Comparison of ENCODE assay signal across 25 cellular contexts in genomic region chr9:37383393-37383792, GRCh38.
"Had no signal": no experiment of that assay in that cellular context is flagged by ENCODE, and none has a peak within 500 bp of the region (broad histone marks: within the 10 kb centered on the region; RNA-seq: fewer than 3 reads in every experiment).

No MANE protein-coding gene starts in this region.

- H3K4me1 ChIP-seq: foreskin keratinocyte, lower lobe of right lung, tibial nerve, uterus had no signal

- H3K27ac Mint-ChIP-seq: activated CD4-positive, alpha-beta T cell treated with anti-CD3 and anti-CD28 coated beads, Interleukin-2, amount 10 ng/mL, durations not matched to agents 7 days and 5 days; activated CD8-positive, alpha-beta T cell treated with anti-CD3 and anti-CD28 coated beads, Interleukin-2, amount 10 ng/mL, durations not matched to agents 7 days and 5 days; activated naive CD4-positive, alpha-beta T cell treated with anti-CD3 and anti-CD28 coated beads, Interleukin-2, amount 10 ng/mL, durations not matched to agents 7 days and 5 days; nephron had no signal

- DNase-seq: activated CD4-positive, alpha-beta T cell treated with anti-CD3 and anti-CD28 coated beads, Interleukin-2, amount 10 ng/mL, durations not matched to agents 7 days and 5 days; activated CD8-positive, alpha-beta T cell treated with anti-CD3 and anti-CD28 coated beads, Interleukin-2, amount 10 ng/mL, durations not matched to agents 7 days and 5 days; activated effector memory CD4-positive, alpha-beta T cell treated with Interleukin-2 at 50 U/mL for 16 hours; activated naive CD4-positive, alpha-beta T cell treated with anti-CD3 and anti-CD28 coated beads, Interleukin-2, amount 10 ng/mL, durations not matched to agents 7 days and 5 days; activated naive CD8-positive, alpha-beta T cell treated with anti-CD3 and anti-CD28 coated beads, Interleukin-2, amount 50 U/mL, for 24 hours; activated T-cell treated with anti-CD3 and anti-CD28 coated beads, Interleukin-2, amount 50 U/mL, for 48 hours; aorta; brain microvascular endothelial cell; central memory CD4-positive, alpha-beta T cell; foreskin keratinocyte; hippocampal formation; islet precursor cell; left colon; lower lobe of right lung; retina; stimulated activated CD4-positive, alpha-beta T cell treated with anti-CD3 and anti-CD28 coated beads, Interleukin-1b, Interleukin-23, amount 100 ng/mL, for 48 hours; stimulated activated CD8-positive, alpha-beta memory T cell treated with anti-CD3 and anti-CD28 coated beads, Interleukin-4, amount 100 ng/mL, for 48 hours; stimulated activated naive CD8-positive, alpha-beta T cell treated with anti-CD3 and anti-CD28 coated beads, Interleukin-15, Interleukin-2, amounts not matched to agents 100 U/mL and 50 U/mL, for 24 hours; substantia nigra; T1000; uterus had no signal

- H3K36me3 Mint-ChIP-seq: activated naive CD4-positive, alpha-beta T cell treated with anti-CD3 and anti-CD28 coated beads, Interleukin-2, amount 10 ng/mL, durations not matched to agents 7 days and 5 days had no signal

- H3K4me3 ChIP-seq: coronary artery, lower lobe of right lung, tibial nerve, uterus had no signal

- H3K36me3 ChIP-seq: brain microvascular endothelial cell, lower lobe of right lung, uterus had no signal

- H3K27ac ChIP-seq: brain microvascular endothelial cell, coronary artery, foreskin keratinocyte, lower lobe of right lung, tibial nerve, uterus had no signal

- H3K27me3 ChIP-seq: brain microvascular endothelial cell, foreskin keratinocyte, tibial nerve, uterus had no signal

- ATAC-seq: activated CD4-positive, CD25-positive, alpha-beta regulatory T cell treated with anti-CD3 and anti-CD28 coated beads, Interleukin-2, amount 50 U/mL, for 24 hours; activated CD8-positive, alpha-beta T cell treated with anti-CD3 and anti-CD28 coated beads, Interleukin-2, amount 10 ng/mL, durations not matched to agents 7 days and 5 days; activated naive CD8-positive, alpha-beta T cell treated with anti-CD3 and anti-CD28 coated beads, Interleukin-2, amount 50 U/mL, for 24 hours; foreskin keratinocyte; left colon; lower lobe of right lung; stimulated activated naive CD8-positive, alpha-beta T cell treated with anti-CD3 and anti-CD28 coated beads, Interleukin-15, Interleukin-2, amounts not matched to agents 100 U/mL and 50 U/mL, for 24 hours had no signal

- H3K4me1 Mint-ChIP-seq: activated CD4-positive, alpha-beta T cell treated with anti-CD3 and anti-CD28 coated beads, Interleukin-2, amount 10 ng/mL, durations not matched to agents 7 days and 5 days; activated naive CD4-positive, alpha-beta T cell treated with anti-CD3 and anti-CD28 coated beads, Interleukin-2, amount 10 ng/mL, durations not matched to agents 7 days and 5 days; nephron had no signal

- H3K9me3 ChIP-seq: lower lobe of right lung, tibial nerve, uterus had no signal

- H3K27me3 Mint-ChIP-seq: activated CD4-positive, alpha-beta T cell treated with anti-CD3 and anti-CD28 coated beads, Interleukin-2, amount 10 ng/mL, durations not matched to agents 7 days and 5 days had no signal

- H3K4me3 Mint-ChIP-seq: activated CD4-positive, alpha-beta T cell treated with anti-CD3 and anti-CD28 coated beads, Interleukin-2, amount 10 ng/mL, durations not matched to agents 7 days and 5 days; activated CD8-positive, alpha-beta T cell treated with anti-CD3 and anti-CD28 coated beads, Interleukin-2, amount 10 ng/mL, durations not matched to agents 7 days and 5 days; activated naive CD4-positive, alpha-beta T cell treated with anti-CD3 and anti-CD28 coated beads, Interleukin-2, amount 10 ng/mL, durations not matched to agents 7 days and 5 days; activated naive CD8-positive, alpha-beta T cell treated with anti-CD3 and anti-CD28 coated beads, Interleukin-2, amount 50 U/mL, for 24 hours; nephron had no signal

- H3K9me3 Mint-ChIP-seq: activated CD4-positive, alpha-beta T cell treated with anti-CD3 and anti-CD28 coated beads, Interleukin-2, amount 10 ng/mL, durations not matched to agents 7 days and 5 days; activated naive CD4-positive, alpha-beta T cell treated with anti-CD3 and anti-CD28 coated beads, Interleukin-2, amount 10 ng/mL, durations not matched to agents 7 days and 5 days; activated naive CD8-positive, alpha-beta T cell treated with anti-CD3 and anti-CD28 coated beads, Interleukin-2, amount 50 U/mL, for 24 hours; nephron had no signal
